8 cellular contexts compared by ENCODE assay signal in genomic region chr2:113692698-113693428, GRCh38.
DNase-seq lines count a peak whose midpoint lies in the region; ATAC-seq, FAIRE-seq and TF ChIP-seq lines count a peak whose summit lies in the region.

No MANE protein-coding gene starts in this region.

- peak; percentile 49 for FAIRE-seq in islet of Langerhans (lab: Jason Lieb, UNC)

- TF ChIP-seq CTCF in right lobe of liver (IDR thresholded peaks at IDR 0.05), result no peak
- TF ChIP-seq CTCF in tibial artery (IDR thresholded peaks at IDR 0.05), result no peak

- H3K4me3 ChIP-seq in right lobe of liver (no peak overlapping the region), tibial artery (no peak overlapping the region)

- 58% methylated on average over 3 of the region's 3 CpGs for WGBS in right lobe of liver (ENCODE audit: insufficient coverage, low coverage, low lambda C conversion rate, missing lambda C conversion rate)

- ATAC-seq in GM18511 (IDR thresholded peaks at IDR 0.05; ENCODE audit: unreplicated experiment), result peak; percentile 72
- peak; percentile 80 for ATAC-seq in GM21737 (IDR thresholded peaks at IDR 0.05; ENCODE audit: unreplicated experiment)
- ATAC-seq in right lobe of liver, result no peak

- no peaks in the 10 kb centered on the region for H3K27me3 ChIP-seq in right lobe of liver
- H3K27me3 ChIP-seq in tibial artery, result no peaks in the 10 kb centered on the region

- H3K9me3 ChIP-seq in right lobe of liver (no peaks in the 10 kb centered on the region), tibial artery (no peaks in the 10 kb centered on the region)

- H3K27ac ChIP-seq in right lobe of liver, result no peak overlapping the region
- H3K27ac ChIP-seq in tibial artery, result no peak overlapping the region

- TF ChIP-seq POLR2A in right lobe of liver (IDR thresholded peaks at IDR 0.05), result no peak

- no peaks in the 10 kb centered on the region for H3K4me1 ChIP-seq in right lobe of liver
- no peaks in the 10 kb centered on the region for H3K4me1 ChIP-seq in tibial artery

- H3K36me3 ChIP-seq in right lobe of liver, result no peaks in the 10 kb centered on the region
- no peaks in the 10 kb centered on the region for H3K36me3 ChIP-seq in tibial artery

- DNase-seq in M059J (ENCODE audit: low read depth) (peak; percentile 7), putamen (ENCODE audit: low spot score) (no peak), right lobe of liver (no peak), NCI-H446 treated with DMSO at 0.1 percent for 48 hours (lab: John Stamatoyannopoulos, UW) (no peak), tibial artery (no peak)

- intact Hi-C loops in right lobe of liver (cut with DNase I), result no loop called here
- intact Hi-C loops in tibial artery (cut with DNase I; ENCODE audit: low total_unique reads), result no loop called here

Comparison
In these comparisons a context has a peak if more than half of its experiments do, and no peak if none do; other contexts are left out.
1. ATAC-seq: peak in GM18511 (single experiment) and GM21737 (single experiment); none in right lobe of liver (0 of 4).